In genomic region chr13:19958119-19959111, GRCh38 we compare ENCODE assay signal across 8 cellular contexts. TPM values are rescaled to one million over a fixed set of nuclear protein-coding genes. Genes with fewer than 3 reads are reported as not detected.
DNase-seq lines count a peak whose midpoint lies in the region; ATAC-seq lines count a peak whose summit lies in the region.

Gene ZMYM2, plus strand, starts transcription at chr13:19958727. Its CDS starts 34,346 bp downstream, at chr13:19993073.

- POLR2A ChIA-PET in activated CD8-positive, alpha-beta memory T cell treated with anti-CD3 and anti-CD28 coated beads for 36 hours (lab: Charles Lee) = interaction anchor here (0.6 to 1.0 kb wide), 2 partner anchors 160 to 320 kb away, joined by 3 read pairs; no protein-coding TSS in a partner anchor

- CTCF ChIA-PET in activated CD8-positive, alpha-beta memory T cell treated with anti-CD3 and anti-CD28 coated beads for 36 hours (lab: Charles Lee) = no interaction called here

- peak; percentile 73 for ATAC-seq in GM21367 (IDR thresholded peaks at IDR 0.05; ENCODE audit: unreplicated experiment)

- DNase-seq in COLO668 (lab: John Stamatoyannopoulos, UW; ENCODE audit: unreplicated experiment) (peak; percentile 100), HT1080 (ENCODE audit: low read depth) (peak; percentile 94), NOMO-1 (lab: John Stamatoyannopoulos, UW; ENCODE audit: unreplicated experiment in 2 of 2) (peak; percentile 97 to 98), lung microvascular endothelial cell (ENCODE audit: low read depth in 2 of 2) (peak; percentile 98 to 99)
- peak; percentile 93 for DNase-seq in effector CD8-positive, alpha-beta T cell (lab: John Stamatoyannopoulos, UW)
- DNase-seq in stimulated activated CD4-positive, alpha-beta T cell treated with anti-CD3 and anti-CD28 coated beads, TNF-alpha, amount 100 ng/mL, for 4 hours (ENCODE audit: low read depth in 3 of 3) = peak; percentile 92 to 98 (median 96)

RNA-seq across cellular contexts. Expression of gene ZMYM2, which starts in this region (rescaled TPM):
- 16.6 and 18.7 TPM in 2 replicates for total RNA-seq in HT1080 (2014; rRNA removed; shearing (Covaris generic))
- polyA plus RNA-seq in HT1080 (2015; cell fraction: cytosol; rRNA removed) = 17.1 and 21.1 TPM in 2 replicates
- polyA plus RNA-seq in HT1080 (2015; cell fraction: nucleus; rRNA removed) = 78.7 and 82.2 TPM in 2 replicates
- total RNA-seq in activated CD8-positive, alpha-beta memory T cell treated with anti-CD3 and anti-CD28 coated beads for 36 hours = 10 to 100 TPM; 43.8 to 43.9 TPM
- total RNA-seq in lung microvascular endothelial cell = 27.0 and 41.5 TPM in 2 replicates

Comparison
In these comparisons a context has a peak if more than half of its experiments do, and no peak if none do; other contexts are left out.
1. Peak in every context shown above with its lines: DNase-seq and ATAC-seq.